ENCODE assay signal across 2 cellular contexts in the genomic region with DNA sequence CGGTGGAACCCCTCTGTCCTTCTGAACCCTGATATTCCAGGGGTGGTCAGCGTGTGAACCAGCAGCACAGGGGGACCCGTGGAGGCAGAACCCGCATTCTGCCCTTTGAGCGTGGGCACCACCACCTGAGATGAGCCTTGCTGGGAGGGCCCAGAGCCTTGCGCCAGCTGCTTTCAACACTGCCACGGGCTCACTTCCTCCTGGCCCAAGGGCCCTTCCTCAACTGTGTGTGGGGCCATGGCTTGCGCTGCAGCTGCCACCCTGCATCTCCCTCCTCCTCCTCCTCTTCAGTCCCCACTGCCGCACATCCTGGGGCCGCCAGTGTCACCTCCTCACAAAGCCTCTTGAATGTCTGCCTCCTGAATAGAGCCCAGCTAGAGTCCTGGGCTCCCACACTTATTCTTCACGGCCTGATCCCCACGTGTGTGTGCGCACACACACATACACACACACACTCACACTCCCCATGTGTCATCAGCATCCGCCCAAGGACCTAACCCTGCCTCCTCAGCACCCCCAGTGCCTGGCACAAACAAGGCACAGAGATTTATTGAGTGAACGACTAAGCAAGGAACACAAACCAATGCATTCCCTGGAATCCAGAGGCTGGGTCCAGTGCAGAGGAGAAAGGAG.
A peak's percentile ranks its signal among the peaks of the same experiment; 100 is the strongest.
TF ChIP-seq lines count a peak whose summit lies in the region.

No MANE protein-coding gene starts in this region.

TF ChIP-seq in WTC11, 78 proteins besides CTCF, POLR2A, EP300 and RAD21:
- TF ChIP-seq, protein P1, sequence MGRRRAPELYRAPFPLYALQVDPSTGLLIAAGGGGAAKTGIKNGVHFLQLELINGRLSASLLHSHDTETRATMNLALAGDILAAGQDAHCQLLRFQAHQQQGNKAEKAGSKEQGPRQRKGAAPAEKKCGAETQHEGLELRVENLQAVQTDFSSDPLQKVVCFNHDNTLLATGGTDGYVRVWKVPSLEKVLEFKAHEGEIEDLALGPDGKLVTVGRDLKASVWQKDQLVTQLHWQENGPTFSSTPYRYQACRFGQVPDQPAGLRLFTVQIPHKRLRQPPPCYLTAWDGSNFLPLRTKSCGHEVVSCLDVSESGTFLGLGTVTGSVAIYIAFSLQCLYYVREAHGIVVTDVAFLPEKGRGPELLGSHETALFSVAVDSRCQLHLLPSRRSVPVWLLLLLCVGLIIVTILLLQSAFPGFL (CRISPR knock-in tag; IDR thresholded peaks at IDR 0.05; ENCODE audit: borderline replicate concordance) = no peak
- no peak for TF ChIP-seq EMX1 (CRISPR knock-in tag; IDR thresholded peaks at IDR 0.05)
- TF ChIP-seq PRRX2 (CRISPR knock-in tag; IDR thresholded peaks at IDR 0.05) = no peak
- TF ChIP-seq FOXK1 (CRISPR knock-in tag; IDR thresholded peaks at IDR 0.05) = no peak
- no peak for TF ChIP-seq ZNF232 (CRISPR knock-in tag; IDR thresholded peaks at IDR 0.05)
- TF ChIP-seq, protein P2, sequence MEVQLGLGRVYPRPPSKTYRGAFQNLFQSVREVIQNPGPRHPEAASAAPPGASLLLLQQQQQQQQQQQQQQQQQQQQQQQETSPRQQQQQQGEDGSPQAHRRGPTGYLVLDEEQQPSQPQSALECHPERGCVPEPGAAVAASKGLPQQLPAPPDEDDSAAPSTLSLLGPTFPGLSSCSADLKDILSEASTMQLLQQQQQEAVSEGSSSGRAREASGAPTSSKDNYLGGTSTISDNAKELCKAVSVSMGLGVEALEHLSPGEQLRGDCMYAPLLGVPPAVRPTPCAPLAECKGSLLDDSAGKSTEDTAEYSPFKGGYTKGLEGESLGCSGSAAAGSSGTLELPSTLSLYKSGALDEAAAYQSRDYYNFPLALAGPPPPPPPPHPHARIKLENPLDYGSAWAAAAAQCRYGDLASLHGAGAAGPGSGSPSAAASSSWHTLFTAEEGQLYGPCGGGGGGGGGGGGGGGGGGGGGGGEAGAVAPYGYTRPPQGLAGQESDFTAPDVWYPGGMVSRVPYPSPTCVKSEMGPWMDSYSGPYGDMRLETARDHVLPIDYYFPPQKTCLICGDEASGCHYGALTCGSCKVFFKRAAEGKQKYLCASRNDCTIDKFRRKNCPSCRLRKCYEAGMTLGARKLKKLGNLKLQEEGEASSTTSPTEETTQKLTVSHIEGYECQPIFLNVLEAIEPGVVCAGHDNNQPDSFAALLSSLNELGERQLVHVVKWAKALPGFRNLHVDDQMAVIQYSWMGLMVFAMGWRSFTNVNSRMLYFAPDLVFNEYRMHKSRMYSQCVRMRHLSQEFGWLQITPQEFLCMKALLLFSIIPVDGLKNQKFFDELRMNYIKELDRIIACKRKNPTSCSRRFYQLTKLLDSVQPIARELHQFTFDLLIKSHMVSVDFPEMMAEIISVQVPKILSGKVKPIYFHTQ (CRISPR knock-in tag; IDR thresholded peaks at IDR 0.05) = no peak
- TF ChIP-seq, protein P3, sequence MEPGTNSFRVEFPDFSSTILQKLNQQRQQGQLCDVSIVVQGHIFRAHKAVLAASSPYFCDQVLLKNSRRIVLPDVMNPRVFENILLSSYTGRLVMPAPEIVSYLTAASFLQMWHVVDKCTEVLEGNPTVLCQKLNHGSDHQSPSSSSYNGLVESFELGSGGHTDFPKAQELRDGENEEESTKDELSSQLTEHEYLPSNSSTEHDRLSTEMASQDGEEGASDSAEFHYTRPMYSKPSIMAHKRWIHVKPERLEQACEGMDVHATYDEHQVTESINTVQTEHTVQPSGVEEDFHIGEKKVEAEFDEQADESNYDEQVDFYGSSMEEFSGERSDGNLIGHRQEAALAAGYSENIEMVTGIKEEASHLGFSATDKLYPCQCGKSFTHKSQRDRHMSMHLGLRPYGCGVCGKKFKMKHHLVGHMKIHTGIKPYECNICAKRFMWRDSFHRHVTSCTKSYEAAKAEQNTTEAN (CRISPR knock-in tag; IDR thresholded peaks at IDR 0.05) = no peak
- no peak for TF ChIP-seq ZNF671 (CRISPR knock-in tag; IDR thresholded peaks at IDR 0.05)
- no peak for TF ChIP-seq OVOL2 (CRISPR knock-in tag; IDR thresholded peaks at IDR 0.05; ENCODE audit: borderline replicate concordance)
- no peak for TF ChIP-seq CREB1 (CRISPR knock-in tag; IDR thresholded peaks at IDR 0.05)
- TF ChIP-seq, protein P4, sequence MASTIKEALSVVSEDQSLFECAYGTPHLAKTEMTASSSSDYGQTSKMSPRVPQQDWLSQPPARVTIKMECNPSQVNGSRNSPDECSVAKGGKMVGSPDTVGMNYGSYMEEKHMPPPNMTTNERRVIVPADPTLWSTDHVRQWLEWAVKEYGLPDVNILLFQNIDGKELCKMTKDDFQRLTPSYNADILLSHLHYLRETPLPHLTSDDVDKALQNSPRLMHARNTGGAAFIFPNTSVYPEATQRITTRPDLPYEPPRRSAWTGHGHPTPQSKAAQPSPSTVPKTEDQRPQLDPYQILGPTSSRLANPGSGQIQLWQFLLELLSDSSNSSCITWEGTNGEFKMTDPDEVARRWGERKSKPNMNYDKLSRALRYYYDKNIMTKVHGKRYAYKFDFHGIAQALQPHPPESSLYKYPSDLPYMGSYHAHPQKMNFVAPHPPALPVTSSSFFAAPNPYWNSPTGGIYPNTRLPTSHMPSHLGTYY (CRISPR knock-in tag; IDR thresholded peaks at IDR 0.05) = no peak
- no peak for TF ChIP-seq IRF2 (CRISPR knock-in tag; IDR thresholded peaks at IDR 0.05; ENCODE audit: borderline replicate concordance, low read depth)
- TF ChIP-seq TCF7 (CRISPR knock-in tag; IDR thresholded peaks at IDR 0.05; ENCODE audit: low read depth) = no peak
- TF ChIP-seq HMGA2 (CRISPR knock-in tag; IDR thresholded peaks at IDR 0.05) = no peak
- TF ChIP-seq, protein P5, sequence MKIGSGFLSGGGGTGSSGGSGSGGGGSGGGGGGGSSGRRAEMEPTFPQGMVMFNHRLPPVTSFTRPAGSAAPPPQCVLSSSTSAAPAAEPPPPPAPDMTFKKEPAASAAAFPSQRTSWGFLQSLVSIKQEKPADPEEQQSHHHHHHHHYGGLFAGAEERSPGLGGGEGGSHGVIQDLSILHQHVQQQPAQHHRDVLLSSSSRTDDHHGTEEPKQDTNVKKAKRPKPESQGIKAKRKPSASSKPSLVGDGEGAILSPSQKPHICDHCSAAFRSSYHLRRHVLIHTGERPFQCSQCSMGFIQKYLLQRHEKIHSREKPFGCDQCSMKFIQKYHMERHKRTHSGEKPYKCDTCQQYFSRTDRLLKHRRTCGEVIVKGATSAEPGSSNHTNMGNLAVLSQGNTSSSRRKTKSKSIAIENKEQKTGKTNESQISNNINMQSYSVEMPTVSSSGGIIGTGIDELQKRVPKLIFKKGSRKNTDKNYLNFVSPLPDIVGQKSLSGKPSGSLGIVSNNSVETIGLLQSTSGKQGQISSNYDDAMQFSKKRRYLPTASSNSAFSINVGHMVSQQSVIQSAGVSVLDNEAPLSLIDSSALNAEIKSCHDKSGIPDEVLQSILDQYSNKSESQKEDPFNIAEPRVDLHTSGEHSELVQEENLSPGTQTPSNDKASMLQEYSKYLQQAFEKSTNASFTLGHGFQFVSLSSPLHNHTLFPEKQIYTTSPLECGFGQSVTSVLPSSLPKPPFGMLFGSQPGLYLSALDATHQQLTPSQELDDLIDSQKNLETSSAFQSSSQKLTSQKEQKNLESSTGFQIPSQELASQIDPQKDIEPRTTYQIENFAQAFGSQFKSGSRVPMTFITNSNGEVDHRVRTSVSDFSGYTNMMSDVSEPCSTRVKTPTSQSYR (CRISPR knock-in tag; IDR thresholded peaks at IDR 0.05) = no peak
- no peak for TF ChIP-seq ZNF423 (CRISPR knock-in tag; IDR thresholded peaks at IDR 0.05)
- TF ChIP-seq, protein P6, sequence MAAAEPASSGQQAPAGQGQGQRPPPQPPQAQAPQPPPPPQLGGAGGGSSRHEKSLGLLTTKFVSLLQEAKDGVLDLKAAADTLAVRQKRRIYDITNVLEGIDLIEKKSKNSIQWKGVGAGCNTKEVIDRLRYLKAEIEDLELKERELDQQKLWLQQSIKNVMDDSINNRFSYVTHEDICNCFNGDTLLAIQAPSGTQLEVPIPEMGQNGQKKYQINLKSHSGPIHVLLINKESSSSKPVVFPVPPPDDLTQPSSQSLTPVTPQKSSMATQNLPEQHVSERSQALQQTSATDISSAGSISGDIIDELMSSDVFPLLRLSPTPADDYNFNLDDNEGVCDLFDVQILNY (CRISPR knock-in tag; IDR thresholded peaks at IDR 0.05) = no peak

TF ChIP-seq in HepG2, 621 proteins besides CTCF, POLR2A, EP300 and RAD21:
- TF ChIP-seq, protein P7, sequence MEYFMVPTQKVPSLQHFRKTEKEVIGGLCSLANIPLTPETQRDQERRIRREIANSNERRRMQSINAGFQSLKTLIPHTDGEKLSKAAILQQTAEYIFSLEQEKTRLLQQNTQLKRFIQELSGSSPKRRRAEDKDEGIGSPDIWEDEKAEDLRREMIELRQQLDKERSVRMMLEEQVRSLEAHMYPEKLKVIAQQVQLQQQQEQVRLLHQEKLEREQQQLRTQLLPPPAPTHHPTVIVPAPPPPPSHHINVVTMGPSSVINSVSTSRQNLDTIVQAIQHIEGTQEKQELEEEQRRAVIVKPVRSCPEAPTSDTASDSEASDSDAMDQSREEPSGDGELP (IDR thresholded peaks at IDR 0.05; ENCODE audit: borderline replicate concordance, low read depth) = no peak
- TF ChIP-seq EEA1 (CRISPR knock-in tag; IDR thresholded peaks at IDR 0.05; ENCODE audit: borderline replicate concordance) (no peak), PAWR (CRISPR knock-in tag; IDR thresholded peaks at IDR 0.05; ENCODE audit: borderline replicate concordance) (no peak), AHR (CRISPR knock-in tag; IDR thresholded peaks at IDR 0.05) (no peak), RXRA (CRISPR knock-in tag; IDR thresholded peaks at IDR 0.05) (no peak), JARID2 (CRISPR knock-in tag; IDR thresholded peaks at IDR 0.05; ENCODE audit: insufficient replicate concordance) (no peak), AGO2 (optimal IDR thresholded peaks at IDR 0.05; ENCODE audit: low read depth, low read length) (peak; percentile 52)
